In genomic region chr3:62453448-62453847, GRCh38 we compare ENCODE assay signal across 34 cellular contexts.
"Had no signal": no experiment of that assay in that cellular context is flagged by ENCODE, and none has a peak within 500 bp of the region (broad histone marks: within the 10 kb centered on the region; RNA-seq: fewer than 3 reads in every experiment).

No MANE protein-coding gene starts in this region.

- DNase-seq: Karpas-422, Kasumi-1, MG63, MM.1S, MV-4-11, NCI-H1048, NCI-H1092, NCI-H1092 treated with DMSO at 0.1 percent for 48 hours, NCI-H1105, NCI-H1417, NCI-H1417 treated with DMSO at 0.1 percent for 48 hours, NCI-H1436, NCI-H1436 treated with DMSO at 0.1 percent for 48 hours, NCI-H146, NCI-H1694, NCI-H1694 treated with DMSO at 0.1 percent for 48 hours, NCI-H187, NCI-H187 treated with DMSO at 0.1 percent for 48 hours, NCI-H1930, NCI-H2029, NCI-H2029 treated with DMSO at 0.1 percent for 48 hours, NCI-H2081, NCI-H2081 treated with DMSO at 0.1 percent for 48 hours, NCI-H2107, NCI-H2171, NCI-H2171 treated with DMSO at 0.1 percent for 48 hours, NCI-H2227 treated with DMSO at 0.1 percent for 48 hours, NCI-H226, NCI-H345, NCI-H446, NCI-H446 treated with DMSO at 0.1 percent for 48 hours, NCI-H510A, NCI-H510A treated with DMSO at 0.1 percent for 48 hours, NCI-H524 had no signal

- H3K27me3 ChIP-seq: MG63 had no signal

- H3K36me3 ChIP-seq: MG63 had no signal

- H3K4me3 ChIP-seq: MG63 had no signal

- H3K9me3 ChIP-seq: MG63 had no signal
